24 cellular contexts compared by ENCODE assay signal in genomic region chrX:138874271-138874670, GRCh38.
"Had no signal": no experiment of that assay in that cellular context is flagged by ENCODE, and none has a peak within 500 bp of the region (broad histone marks: within the 10 kb centered on the region; RNA-seq: fewer than 3 reads in every experiment).

No MANE protein-coding gene starts in this region.

- H3K9me3 ChIP-seq: colonic mucosa, esophagus muscularis mucosa, esophagus squamous epithelium, gastrocnemius medialis, gastroesophageal sphincter, heart right ventricle had no signal

- H3K4me3 Mint-ChIP-seq: effector memory CD8-positive, alpha-beta T cell; endodermal cell had no signal

- ATAC-seq: effector memory CD8-positive, alpha-beta T cell; esophagus mucosa; foreskin keratinocyte; gastrocnemius medialis; gastroesophageal sphincter; heart left ventricle; heart right ventricle had no signal

- H3K4me3 ChIP-seq: colonic mucosa, coronary artery, dorsolateral prefrontal cortex, esophagus muscularis mucosa, esophagus squamous epithelium, gastrocnemius medialis, gastroesophageal sphincter, heart left ventricle, heart right ventricle had no signal

- H3K27me3 ChIP-seq: colonic mucosa, esophagus muscularis mucosa, esophagus squamous epithelium, foreskin keratinocyte, gastroesophageal sphincter, heart left ventricle, heart right ventricle had no signal

- H3K27ac Mint-ChIP-seq: effector memory CD8-positive, alpha-beta T cell; endodermal cell had no signal

- DNase-seq: colonic mucosa; cortex of kidney; dermis blood vessel endothelial cell; dorsolateral prefrontal cortex; effector CD4-positive, alpha-beta T cell; effector CD8-positive, alpha-beta T cell; effector memory CD4-positive, alpha-beta T cell; effector memory CD8-positive, alpha-beta T cell; endodermal cell; erythroblast; esophagus squamous epithelium; foreskin fibroblast; foreskin keratinocyte; foreskin melanocyte; gastrocnemius medialis; glutamatergic neuron; head of caudate nucleus; heart left ventricle; heart right ventricle had no signal

- H3K27me3 Mint-ChIP-seq: effector memory CD8-positive, alpha-beta T cell had no signal

- H3K27ac ChIP-seq: colonic mucosa, coronary artery, dorsolateral prefrontal cortex, epithelial cell of prostate, esophagus muscularis mucosa, esophagus squamous epithelium, foreskin keratinocyte, gastrocnemius medialis, gastroesophageal sphincter, heart left ventricle, heart right ventricle had no signal

- H3K4me1 ChIP-seq: colonic mucosa, esophagus muscularis mucosa, esophagus squamous epithelium, foreskin keratinocyte, gastrocnemius medialis, gastroesophageal sphincter, heart left ventricle, heart right ventricle had no signal

- H3K36me3 ChIP-seq: colonic mucosa, esophagus muscularis mucosa, esophagus squamous epithelium, gastrocnemius medialis, gastroesophageal sphincter, heart left ventricle, heart right ventricle had no signal
